17 cellular contexts compared by ENCODE assay signal in genomic region chr6:100420711-100421110, GRCh38. TPM values are rescaled to one million over a fixed set of nuclear protein-coding genes. Genes with fewer than 3 reads are reported as not detected.
DNase-seq lines count a peak whose midpoint lies in the region; ATAC-seq and TF ChIP-seq lines count a peak whose summit lies in the region.
"Had no signal": no experiment of that assay in that cellular context is flagged by ENCODE, and none has a peak within 500 bp of the region (broad histone marks: within the 10 kb centered on the region; RNA-seq: fewer than 3 reads in every experiment).

No MANE protein-coding gene starts in this region.

- dilution Hi-C loops in mammary epithelial cell (cut with HindIII; ENCODE audit: low sequenced_read_pairs), result no loop called here

- intact Hi-C loops in transverse colon (cut with DNase I; ENCODE audit: low total_unique reads), result no loop called here
- intact Hi-C loops in mammary epithelial cell (cut with micrococcal nuclease), result no loop called here

- TF ChIP-seq EP300 in transverse colon (IDR thresholded peaks at IDR 0.05; ENCODE audit: low read depth), result no peak

- H3K9me3 ChIP-seq in HAP-1, result no peaks in the 10 kb centered on the region
- H3K9me3 ChIP-seq in iPS-18a (ENCODE audit: control insufficient read depth, low read depth, low read length), result no peaks in the 10 kb centered on the region
- H3K9me3 ChIP-seq in transverse colon, result no peaks in the 10 kb centered on the region
- no peaks in the 10 kb centered on the region for H3K9me3 ChIP-seq in mammary epithelial cell (replicated peaks; ENCODE audit: insufficient read depth, low read length)
- H3K9me3 ChIP-seq: SJSA1 had no signal

- BruUV-seq in mammary epithelial cell (replicated peaks; lab: Mats Ljungman, UMichigan), result no TSS peak

- CTCF ChIA-PET in mammary epithelial cell (lab: Charles Lee; ENCODE audit: low non-redundant PET), result no interaction called here

- H3K9ac ChIP-seq in iPS-18a (ENCODE audit: low read length) (no peak overlapping the region), mammary epithelial cell (ENCODE audit: insufficient read depth, low read length) (no peak overlapping the region)

- TF ChIP-seq POLR2A in transverse colon (IDR thresholded peaks at IDR 0.05), result no peak

- no peak for ATAC-seq in omental fat pad (ENCODE audit: low FRiP score)
- ATAC-seq: Right ventricle myocardium inferior had no signal

- H3K4me1 ChIP-seq in HAP-1 (peaks cover 5% of the 10 kb centered on the region), iPS-18a (ENCODE audit: control insufficient read depth, low read depth, low read length) (peaks cover 18% of the 10 kb centered on the region), transverse colon (no peaks in the 10 kb centered on the region), mammary epithelial cell (ENCODE audit: insufficient read depth, low read length) (no peaks in the 10 kb centered on the region)

- WGBS in transverse colon (ENCODE audit: low coverage in 1 of 2), 2 donors, result 30 to 44% methylated on average over 3 of the region's 3 CpGs
- 22% methylated on average over 3 of the region's 3 CpGs for WGBS in mammary epithelial cell (ENCODE audit: low coverage, missing lambda C conversion rate)

- H3K4me2 ChIP-seq in mammary epithelial cell (ENCODE audit: insufficient read depth, low read depth, low read length), result no peak overlapping the region

- TF ChIP-seq CTCF in transverse colon (IDR thresholded peaks at IDR 0.05), result no peak
- TF ChIP-seq CTCF in mammary epithelial cell (conservative IDR thresholded peaks at IDR 0.05 in 1 of 2, IDR thresholded peaks at IDR 0.05 in 1 of 2; ENCODE audit: extremely low read depth in 1 of 2, insufficient read depth in 1 of 2, low read depth in 1 of 2, low read length in 2 of 2), result no peak
- TF ChIP-seq CTCF in omental fat pad (IDR thresholded peaks at IDR 0.05), result no peak

- no peaks in the 10 kb centered on the region for H4K20me1 ChIP-seq in mammary epithelial cell (ENCODE audit: insufficient read depth, low read length)

- H2AFZ ChIP-seq in mammary epithelial cell (ENCODE audit: low read depth, low read length), result no peak overlapping the region

- DNase-seq in HAP-1 (ENCODE audit: low spot score in 2 of 2) (peak; percentile 16 to 37), ecto neural progenitor cell (ENCODE audit: low spot score) (peak; percentile 56), transverse colon (no peak), mammary epithelial cell (no peak), ureter (ENCODE audit: low spot score) (no peak), omental fat pad (ENCODE audit: low spot score) (no peak)
- DNase-seq: CD4-positive, CD25-positive, alpha-beta regulatory T cell; DMS79; NCI-H1105; NCI-H146; NCI-H2029; NCI-H345; NCI-H524 had no signal

- in situ Hi-C loops in HAP-1 (cut with MboI; ENCODE audit: low sequenced_read_pairs), result no loop called here
- in situ Hi-C loops in transverse colon (cut with MboI; ENCODE audit: low pct_ligation_motif_present in 1 of 4, low pct_unique_long_range_greater_than_20kb in 1 of 4, low sequenced_read_pairs in 3 of 4), result no loop called here
- in situ Hi-C loops in mammary epithelial cell (cut with MboI; ENCODE audit: low sequenced_read_pairs in 2 of 2), result no loop called here

- no peaks in the 10 kb centered on the region for H3K36me3 ChIP-seq in HAP-1 (replicated peaks)
- no peaks in the 10 kb centered on the region for H3K36me3 ChIP-seq in iPS-18a (ENCODE audit: control insufficient read depth, low read depth, low read length)
- no peaks in the 10 kb centered on the region for H3K36me3 ChIP-seq in transverse colon
- H3K36me3 ChIP-seq in mammary epithelial cell (ENCODE audit: insufficient read depth, low read length), result no peaks in the 10 kb centered on the region
- H3K36me3 ChIP-seq: SJSA1 had no signal

- H3K27ac ChIP-seq in iPS-18a (ENCODE audit: low read length), result no peak overlapping the region
- no peak overlapping the region for H3K27ac ChIP-seq in transverse colon
- no peak overlapping the region for H3K27ac ChIP-seq in mammary epithelial cell (ENCODE audit: insufficient read depth, low read depth, low read length)
- H3K27ac ChIP-seq: SJSA1 had no signal

- H3K4me3 ChIP-seq in HAP-1 (no peak overlapping the region), iPS-18a (ENCODE audit: low read length) (peak overlapping the region; percentile 3), transverse colon (no peak overlapping the region), mammary epithelial cell (replicated peaks in 1 of 3; ENCODE audit: insufficient read depth in 1 of 3, low read depth in 2 of 3, low read length in 3 of 3) (no peak overlapping the region)
- H3K4me3 ChIP-seq: SJSA1 had no signal

- H3K79me2 ChIP-seq in mammary epithelial cell (ENCODE audit: insufficient read depth, low read length), result no peaks in the 10 kb centered on the region

- H3K27me3 ChIP-seq in HAP-1 (ENCODE audit: low read depth), result no peaks in the 10 kb centered on the region
- no peaks in the 10 kb centered on the region for H3K27me3 ChIP-seq in iPS-18a (ENCODE audit: control insufficient read depth, insufficient read depth, low read length)
- no peaks in the 10 kb centered on the region for H3K27me3 ChIP-seq in transverse colon
- no peaks in the 10 kb centered on the region for H3K27me3 ChIP-seq in mammary epithelial cell (ENCODE audit: insufficient read depth, low read length)
- H3K27me3 ChIP-seq: SJSA1 had no signal

RNA-seq across cellular contexts. Expression of gene SIM1, which starts 44.0 kb away (rescaled TPM):
- not detected for total RNA-seq in transverse colon
- total RNA-seq in mammary epithelial cell, result under 1 TPM in 1 of 2 donors, not detected in 1; under 0.01 TPM
- not detected for polyA plus RNA-seq in mammary epithelial cell
- not detected for polyA minus RNA-seq in mammary epithelial cell
- 5.3 TPM for total RNA-seq in ureter
- total RNA-seq in omental fat pad, result under 1 TPM in 1 of 4 donors, not detected in 3; 0.32 TPM
- total RNA-seq: Right ventricle myocardium inferior had no signal
- polyA plus RNA-seq: IgD-negative memory B cell had no signal

Comparison
In these comparisons a context has a peak if more than half of its experiments do, and no peak if none do; other contexts are left out.
1. DNase-seq: peak in HAP-1 (2 of 2) and ecto neural progenitor cell (single experiment); none in transverse colon (single experiment), mammary epithelial cell (single experiment), ureter (single experiment) and omental fat pad (single experiment).